ENCODE assay signal across 11 cellular contexts in the genomic region with DNA sequence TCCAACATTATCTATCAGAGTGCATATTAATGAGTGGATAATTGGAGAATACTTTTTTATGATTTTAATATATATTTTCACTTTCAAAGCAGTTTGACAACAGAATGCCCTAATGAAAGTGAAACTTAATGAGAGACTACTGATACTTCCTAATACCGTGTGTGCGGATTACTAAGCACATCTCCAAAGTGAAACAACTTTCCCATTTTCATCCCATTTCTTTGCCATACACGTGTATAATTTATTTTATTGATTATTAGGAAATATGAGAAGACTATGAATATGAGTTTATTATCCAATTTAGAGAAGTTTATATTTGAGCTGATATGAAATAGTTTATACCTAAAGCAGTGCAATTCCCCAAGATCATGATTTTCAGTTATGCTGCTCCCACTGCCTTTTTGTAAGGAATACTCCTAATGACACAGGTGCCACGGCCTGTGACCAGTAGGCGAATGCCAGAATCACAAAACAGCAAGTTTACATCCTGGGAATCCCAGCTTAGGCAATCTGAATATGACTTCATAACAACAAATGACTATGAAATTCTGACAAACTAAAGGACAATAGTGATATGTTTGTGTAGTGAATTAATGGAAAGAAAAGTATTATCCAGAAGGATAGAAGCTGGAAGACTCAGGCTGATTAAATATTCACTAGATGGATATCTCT.
DNase-seq lines count a peak whose midpoint lies in the region; ATAC-seq, FAIRE-seq and TF ChIP-seq lines count a peak whose summit lies in the region.
"Had no signal": no experiment of that assay in that cellular context is flagged by ENCODE, and none has a peak within 500 bp of the region (broad histone marks: within the 10 kb centered on the region; RNA-seq: fewer than 3 reads in every experiment).

No MANE protein-coding gene starts in this region.

- FAIRE-seq in RCC 7860 (lab: Jason Lieb, UNC): peak; percentile 25

- CTCF ChIA-PET in RWPE1 (lab: Yijun Ruan, JAX): interaction anchor here (0.6 kb wide), 1 partner anchor 89 kb away, joined by 3 read pairs; no protein-coding TSS in a partner anchor

- ATAC-seq in GM18870 (IDR thresholded peaks at IDR 0.05; ENCODE audit: unreplicated experiment) (peak; percentile 51), sciatic nerve (peak; percentile 72), GM21717 (IDR thresholded peaks at IDR 0.05; ENCODE audit: unreplicated experiment) (no peak)

- POLR2A ChIA-PET in RWPE1 (lab: Yijun Ruan, JAX; ENCODE audit: low non-redundant PET): no interaction called here

- no peak overlapping the region for H3K27ac ChIP-seq in RWPE1

- no peak for TF ChIP-seq CTCF in RWPE1 (conservative IDR thresholded peaks at IDR 0.05; ENCODE audit: low read depth)

- intact Hi-C loops in sciatic nerve (cut with DNase I): no loop called here

- DNase-seq in RCC 7860 (ENCODE audit: low spot score): no peak
- peak; percentile 50 for DNase-seq in fibroblast of peridontal ligament (ENCODE audit: extremely low read depth)
- no peak for DNase-seq in sciatic nerve (ENCODE audit: low spot score)
- no peak for DNase-seq in RWPE1 (ENCODE audit: low spot score)
- no peak for DNase-seq in HuH-7 (ENCODE audit: low spot score)
- DNase-seq in OCI-M1 (lab: John Stamatoyannopoulos, UW): no peak
- DNase-seq: NCI-H1105 treated with DMSO at 0.1 percent for 48 hours; SHP77 treated with DMSO at 0.1 percent for 48 hours; stimulated activated CD4-positive, alpha-beta T cell treated with anti-CD3 and anti-CD28 coated beads, Interleukin-4, amount 100 ng/mL, for 1 hour had no signal
